Comparison of ENCODE assay signal across 9 cellular contexts in genomic region chr12:116384629-116385485, GRCh38.
DNase-seq lines count a peak whose midpoint lies in the region; ATAC-seq and TF ChIP-seq lines count a peak whose summit lies in the region.
"Had no signal": no experiment of that assay in that cellular context is flagged by ENCODE, and none has a peak within 500 bp of the region (broad histone marks: within the 10 kb centered on the region; RNA-seq: fewer than 3 reads in every experiment).

No MANE protein-coding gene starts in this region.

- H3K4me3 ChIP-seq in hepatocyte: no peak overlapping the region

- peaks cover 19% of the 10 kb centered on the region for H3K4me1 ChIP-seq in hepatocyte (ENCODE audit: insufficient read depth)

- H3K27ac ChIP-seq in hepatocyte: no peak overlapping the region

- H3K9me3 ChIP-seq in hepatocyte (ENCODE audit: low read depth): no peaks in the 10 kb centered on the region

- no peaks in the 10 kb centered on the region for H4K20me1 ChIP-seq in hepatocyte (ENCODE audit: insufficient read depth, poor library complexity, severe bottlenecking)

- H3K4me2 ChIP-seq in hepatocyte: no peak overlapping the region

- CTCF ChIA-PET in Calu3 (lab: Charles Lee): interaction anchor here (0.6 to 0.7 kb wide), 5 partner anchors 16 to 540 kb away, joined by 3 to 6 read pairs (median 4); no protein-coding TSS in a partner anchor

- H2AFZ ChIP-seq in hepatocyte: no peak overlapping the region

- H3K4me3 Mint-ChIP-seq in Calu3 (ENCODE audit: low read depth, unreplicated experiment): no peak overlapping the region

- no peaks in the 10 kb centered on the region for H3K36me3 ChIP-seq in hepatocyte (replicated peaks; ENCODE audit: insufficient read depth, low read depth)

- no peak for ATAC-seq in HG02970 (IDR thresholded peaks at IDR 0.05; ENCODE audit: low FRiP score, unreplicated experiment)

- no TSS peak for BruUV-seq in Calu3 (replicated peaks; lab: Mats Ljungman, UMichigan)

- intact Hi-C loops in Calu3 (cut with micrococcal nuclease; ENCODE audit: unreplicated experiment): no loop called here

- no peaks in the 10 kb centered on the region for H3K9me3 Mint-ChIP-seq in Calu3 (ENCODE audit: low read depth, unreplicated experiment)

- H3K27ac Mint-ChIP-seq in Calu3 (ENCODE audit: unreplicated experiment): no peak overlapping the region

- peak; percentile 62 for DNase-seq in EH (ENCODE audit: low read depth)
- peak; percentile 89 for DNase-seq in KBM-7
- DNase-seq in SKM-1 treated with dmso at 0.1 percent for 144 hours (lab: John Stamatoyannopoulos, UW; ENCODE audit: unreplicated experiment): peak; percentile 28
- DNase-seq in kidney tubule cell (ENCODE audit: low spot score): peak; percentile 68
- no peak for DNase-seq in hepatocyte (ENCODE audit: low spot score)
- no peak for DNase-seq in Calu3
- DNase-seq in NCI-H2107 treated with DMSO at 0.1 percent for 48 hours (lab: John Stamatoyannopoulos, UW; ENCODE audit: unreplicated experiment): no peak
- DNase-seq: NCI-H446 treated with DMSO at 0.1 percent for 48 hours had no signal

- peaks cover 57% of the 10 kb centered on the region for H3K27me3 Mint-ChIP-seq in Calu3 (ENCODE audit: unreplicated experiment)

- no peaks in the 10 kb centered on the region for H3K79me2 ChIP-seq in hepatocyte

- no peaks in the 10 kb centered on the region for H3K9me2 ChIP-seq in hepatocyte (replicated peaks; ENCODE audit: insufficient read depth)

- in situ Hi-C loops in KBM-7 (cut with MboI; ENCODE audit: low pct_unique_long_range_greater_than_20kb, low sequenced_read_pairs): no loop called here

- 76% methylated on average over 7 of the region's 7 CpGs for WGBS in hepatocyte (ENCODE audit: low lambda C conversion rate, missing lambda C conversion rate)

- no peaks in the 10 kb centered on the region for H3K36me3 Mint-ChIP-seq in Calu3 (ENCODE audit: insufficient read depth, unreplicated experiment)

- no peaks in the 10 kb centered on the region for H3K27me3 ChIP-seq in hepatocyte

- TF ChIP-seq CTCF in hepatocyte (IDR thresholded peaks at IDR 0.05; ENCODE audit: poor library complexity) (no peak), Calu3 (IDR thresholded peaks at IDR 0.05; ENCODE audit: unreplicated experiment) (no peak)

- peaks cover 22% of the 10 kb centered on the region for H3K4me1 Mint-ChIP-seq in Calu3 (ENCODE audit: low read depth, unreplicated experiment)

Comparison
In these comparisons a context has a peak if more than half of its experiments do, and no peak if none do; other contexts are left out.
1. DNase-seq: peak in EH (single experiment), KBM-7 (single experiment), SKM-1 treated with dmso at 0.1 percent for 144 hours (single experiment) and kidney tubule cell (single experiment); none in hepatocyte (single experiment), Calu3 (single experiment) and NCI-H2107 treated with DMSO at 0.1 percent for 48 hours (single experiment).